Comparison of ENCODE assay signal across 2 cellular contexts in genomic region chr2:1390118-1390517, GRCh38. TPM values are rescaled to one million over a fixed set of nuclear protein-coding genes. Genes with fewer than 3 reads are reported as not detected.
"Had no signal": no experiment of that assay in that cellular context is flagged by ENCODE, and none has a peak within 500 bp of the region (broad histone marks: within the 10 kb centered on the region; RNA-seq: fewer than 3 reads in every experiment).

No MANE protein-coding gene starts in this region.

RNA-seq across cellular contexts. Expression of gene TPO, which starts 23.1 kb away (rescaled TPM):
- total RNA-seq: G401, GM12878 had no signal
